ENCODE assay signal across 14 cellular contexts in genomic region chr17:40707720-40708119, GRCh38. TPM values are rescaled to one million over a fixed set of nuclear protein-coding genes. Genes with fewer than 3 reads are reported as not detected.
DNase-seq lines count a peak whose midpoint lies in the region; ATAC-seq and TF ChIP-seq lines count a peak whose summit lies in the region.
"Had no signal": no experiment of that assay in that cellular context is flagged by ENCODE, and none has a peak within 500 bp of the region (broad histone marks: within the 10 kb centered on the region; RNA-seq: fewer than 3 reads in every experiment).

No MANE protein-coding gene starts in this region.

- H3K27ac ChIP-seq in lower lobe of right lung (peak overlapping the region; percentile 58), upper lobe of left lung (peak overlapping the region in 3 of 4 donors; percentile 14 to 65 (median 42)), hepatocyte (no peak overlapping the region)
- H3K27ac ChIP-seq: SK-N-MC had no signal

- DNase-seq in NOMO-1 treated with dmso at 0.1 percent for 144 hours (lab: John Stamatoyannopoulos, UW; ENCODE audit: unreplicated experiment), result peak; percentile 33
- peak; percentile 56 for DNase-seq in epithelial cell of esophagus (ENCODE audit: low read depth)
- DNase-seq in lower lobe of right lung, result peak; percentile 51
- peak in 1 of 2 donors; percentile 68 for DNase-seq in upper lobe of left lung
- no peak for DNase-seq in NCI-H446 (lab: John Stamatoyannopoulos, UW)
- no peak for DNase-seq in hepatocyte (ENCODE audit: low spot score)
- DNase-seq: activated T-cell treated with anti-CD3 and anti-CD28 coated beads, Interleukin-2, amount 50 U/mL, for 4 hours; NCI-H524; stimulated activated CD4-positive, alpha-beta T cell treated with anti-CD3 and anti-CD28 coated beads, Interleukin-4, amount 100 ng/mL, for 24 hours had no signal

- no peaks in the 10 kb centered on the region for H4K20me1 ChIP-seq in hepatocyte (ENCODE audit: insufficient read depth, poor library complexity, severe bottlenecking)

- no peaks in the 10 kb centered on the region for H3K9me2 ChIP-seq in hepatocyte (replicated peaks; ENCODE audit: insufficient read depth)

- intact Hi-C loops in lower lobe of right lung (cut with DNase I), result no loop called here

- ATAC-seq in lower lobe of right lung (peak; percentile 81 to 87), upper lobe of left lung (ENCODE audit: low FRiP score in 2 of 2) (peak; percentile 70 to 81), GM18867 (IDR thresholded peaks at IDR 0.05; ENCODE audit: unreplicated experiment) (no peak)
- ATAC-seq: activated CD4-positive, CD25-positive, alpha-beta regulatory T cell treated with anti-CD3 and anti-CD28 coated beads, Interleukin-2, amount 50 U/mL, for 24 hours; activated T-cell treated with anti-CD3 and anti-CD28 coated beads, Interleukin-2, amount 50 U/mL, for 4 hours had no signal

- H3K36me3 ChIP-seq in lower lobe of right lung (no peaks in the 10 kb centered on the region), upper lobe of left lung (no peaks in the 10 kb centered on the region), hepatocyte (replicated peaks; ENCODE audit: insufficient read depth, low read depth) (no peaks in the 10 kb centered on the region)

- no peak overlapping the region for H3K4me2 ChIP-seq in hepatocyte

- TF ChIP-seq CTCF in epithelial cell of esophagus (IDR thresholded peaks at IDR 0.05; ENCODE audit: insufficient read depth, low read depth, low read length, missing control alignments) (no peak), lower lobe of right lung (IDR thresholded peaks at IDR 0.05) (no peak), upper lobe of left lung (IDR thresholded peaks at IDR 0.05) (no peak), hepatocyte (IDR thresholded peaks at IDR 0.05; ENCODE audit: poor library complexity) (no peak)

- H3K9me3 ChIP-seq in lower lobe of right lung (no peaks in the 10 kb centered on the region), upper lobe of left lung (no peaks in the 10 kb centered on the region), hepatocyte (ENCODE audit: low read depth) (no peaks in the 10 kb centered on the region)

- H3K27me3 ChIP-seq in lower lobe of right lung (ENCODE audit: low read depth) (no peaks in the 10 kb centered on the region), upper lobe of left lung (no peaks in the 10 kb centered on the region), hepatocyte (no peaks in the 10 kb centered on the region)

- H3K4me3 ChIP-seq in epithelial cell of esophagus (ENCODE audit: low read length), result no peak overlapping the region
- H3K4me3 ChIP-seq in lower lobe of right lung, result no peak overlapping the region
- H3K4me3 ChIP-seq in upper lobe of left lung, result no peak overlapping the region
- H3K4me3 ChIP-seq in hepatocyte, result no peak overlapping the region
- H3K4me3 ChIP-seq: SK-N-MC had no signal

- no peaks in the 10 kb centered on the region for H3K79me2 ChIP-seq in hepatocyte

- H2AFZ ChIP-seq in hepatocyte, result no peak overlapping the region

- H3K4me1 ChIP-seq in lower lobe of right lung (peaks cover 9% of the 10 kb centered on the region), upper lobe of left lung (peaks cover 6 to 16% (median 10%) of the 10 kb centered on the region in 4 donors), hepatocyte (ENCODE audit: insufficient read depth) (no peaks in the 10 kb centered on the region)

- TF ChIP-seq EP300 in upper lobe of left lung (IDR thresholded peaks at IDR 0.05), result peak in 1 of 4 donors; percentile 17

- 25 to 27% methylated on average over 7 of the region's 7 CpGs for WGBS in upper lobe of left lung, 2 donors
- WGBS in hepatocyte (ENCODE audit: low lambda C conversion rate, missing lambda C conversion rate), result 77% methylated on average over 7 of the region's 7 CpGs

- TF ChIP-seq POLR2A in upper lobe of left lung (IDR thresholded peaks at IDR 0.05), result no peak

RNA-seq across cellular contexts. Expression of gene KRT24, which starts 4.2 kb away (rescaled TPM):
- total RNA-seq in lower lobe of right lung (not detected), upper lobe of left lung (not detected), hepatocyte (0.92 and 1.5 TPM in 2 replicates)
- polyA plus RNA-seq in hepatocyte, result 4.5 and 5.8 TPM in 2 replicates
- total RNA-seq: activated T-cell treated with anti-CD3 and anti-CD28 coated beads, Interleukin-2, amount 50 U/mL, for 4 hours; kidney epithelial cell; osteoblast had no signal

RNA-seq across cellular contexts. Expression of gene KRT222, which starts 42.7 kb away (rescaled TPM):
- 1.3 TPM for total RNA-seq in lower lobe of right lung
- total RNA-seq in upper lobe of left lung, result 1 to 10 TPM in 1 of 6 donors, under 1 TPM in 1, not detected in 4; 0.86 to 1.2 TPM
- total RNA-seq in hepatocyte, result 1.8 and 2.8 TPM in 2 replicates
- 1.5 and 2.1 TPM in 2 replicates for polyA plus RNA-seq in hepatocyte
- total RNA-seq: activated T-cell treated with anti-CD3 and anti-CD28 coated beads, Interleukin-2, amount 50 U/mL, for 4 hours; kidney epithelial cell had no signal

RNA-seq across cellular contexts. Expression of gene KRT25, which starts 47.4 kb away (rescaled TPM):
- total RNA-seq in lower lobe of right lung, result not detected
- total RNA-seq in upper lobe of left lung, result not detected
- total RNA-seq in hepatocyte, result not detected in 2 replicates
- polyA plus RNA-seq in hepatocyte, result not detected in 2 replicates
- total RNA-seq: activated T-cell treated with anti-CD3 and anti-CD28 coated beads, Interleukin-2, amount 50 U/mL, for 4 hours; kidney epithelial cell; osteoblast had no signal

Comparison
In these comparisons a context has a peak if more than half of its experiments do, and no peak if none do; other contexts are left out.
1. DNase-seq: peak in NOMO-1 treated with dmso at 0.1 percent for 144 hours (single experiment), epithelial cell of esophagus (single experiment) and lower lobe of right lung (single experiment); none in NCI-H446 (0 of 2) and hepatocyte (single experiment).